ENCODE assay signal across 8 cellular contexts in the genomic region with DNA sequence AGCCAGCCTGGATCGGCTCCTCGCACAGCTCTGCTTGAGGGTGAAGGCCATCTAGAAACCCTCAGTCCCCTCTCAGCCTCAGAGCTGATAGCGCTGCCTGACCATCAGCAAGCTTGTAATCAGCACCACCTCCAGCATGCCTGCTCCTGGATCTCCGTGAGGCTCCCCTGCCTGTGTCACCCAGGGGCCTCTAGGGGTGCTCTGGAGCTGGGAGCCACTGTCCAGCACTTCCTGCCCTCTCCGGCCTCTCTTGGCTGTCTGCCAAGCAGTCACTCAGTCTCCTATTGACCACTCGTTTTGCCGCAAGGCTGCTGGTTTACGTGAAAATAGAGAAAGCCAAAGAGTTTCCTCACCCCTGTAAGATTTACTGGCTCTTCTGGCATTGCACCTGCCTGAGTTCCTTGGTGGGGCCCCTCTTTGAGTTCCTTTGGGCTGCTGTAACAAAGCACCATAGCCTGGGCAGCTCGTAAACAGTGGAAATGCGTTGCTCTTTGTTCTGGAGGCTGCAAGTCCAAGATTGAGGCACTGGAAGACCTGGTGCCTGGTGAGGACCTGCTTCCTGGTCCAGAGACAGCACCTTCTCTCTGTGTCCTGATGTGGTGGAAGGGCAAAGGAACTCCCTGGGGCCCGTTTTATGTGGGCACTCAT. TPM values are rescaled to one million over a fixed set of nuclear protein-coding genes. Genes with fewer than 3 reads are reported as not detected.
DNase-seq lines count a peak whose midpoint lies in the region; ATAC-seq, FAIRE-seq and TF ChIP-seq lines count a peak whose summit lies in the region.

No MANE protein-coding gene starts in this region.

- CTCF ChIA-PET in HepG2 (lab: Yijun Ruan, JAX; ENCODE audit: low intra/inter-chr PET ratio, low total read pairs): interaction anchor here (0.9 to 1.6 kb wide), 5 partner anchors 18 to 91 kb away, joined by 3 to 7 read pairs (median 4); a partner anchor contains a TSS

- H3K27ac ChIP-seq in HepG2 (ENCODE audit: extremely low read length, insufficient read depth, low read length) (peak overlapping the region; percentile 91), tibial nerve (peak overlapping the region in 2 of 4 donors; percentile 54 to 69)

- 0 out of 2 replicates have a peak, but pooled peaks cover 7% of the 10 kb centered on the region for H4K20me1 ChIP-seq in HepG2 (ENCODE audit: insufficient read depth, low read length)

- peak overlapping the region; percentile 78 for H3K9ac ChIP-seq in HepG2 (ENCODE audit: insufficient read depth, low read depth, low read length)

- peak; percentile 95 for FAIRE-seq in HepG2 (lab: Jason Lieb, UNC)

- POLR2A ChIA-PET in HepG2 (lab: Yijun Ruan, JAX): interaction anchor here (0.8 to 9.7 kb wide), 14 partner anchors 8 to 270 kb away, joined by 3 to 147 read pairs (median 4); a partner anchor contains a TSS

- intact Hi-C loops in HepG2 (cut with micrococcal nuclease; ENCODE audit: unreplicated experiment): loop anchor here (1.0 to 10.0 kb wide), 2 partner anchors 18 to 230 kb away; a partner anchor contains a TSS

- ATAC-seq in activated T-cell treated with anti-CD3 and anti-CD28 coated beads, Interleukin-2, amount 50 U/mL, for 4 hours: no peak
- ATAC-seq in HepG2 (peak; percentile 90), HG03039 (IDR thresholded peaks at IDR 0.05; ENCODE audit: unreplicated experiment) (no peak)

- H3K36me3 ChIP-seq in HepG2 (replicated peaks in 1 of 2; ENCODE audit: control insufficient read depth in 1 of 2, insufficient read depth in 2 of 2, low read length in 2 of 2) (no peaks in the 10 kb centered on the region), tibial nerve (peaks cover 0 to 35% (median 0%) of the 10 kb centered on the region in 3 donors)

- TF ChIP-seq EP300 in HepG2 (IDR thresholded peaks at IDR 0.05; ENCODE audit: low read depth in 2 of 2, low read length in 2 of 2): peak; percentile 51 to 69; a peak in 2 of 4 replicates
- peak; percentile 29; the same call in 1 of the 2 replicates for TF ChIP-seq EP300 in HepG2 (CRISPR knock-in tag; IDR thresholded peaks at IDR 0.05; ENCODE audit: borderline replicate concordance)
- TF ChIP-seq EP300 in tibial nerve (IDR thresholded peaks at IDR 0.05): peak in 1 of 2 donors; percentile 36

- peak; percentile 97 for TF ChIP-seq CTCF in HepG2 (CRISPR knock-in tag; IDR thresholded peaks at IDR 0.05)
- TF ChIP-seq CTCF in tibial nerve (IDR thresholded peaks at IDR 0.05): peak; percentile 55 to 79 (median 72)

- H3K4me3 ChIP-seq in HepG2 (replicated peaks in 1 of 3; ENCODE audit: insufficient read depth in 1 of 3, low read depth in 2 of 3, low read length in 3 of 3) (peak overlapping the region; percentile 66 to 74 (median 68)), tibial nerve (no peak overlapping the region)

- TF ChIP-seq POLR2A in HepG2 (IDR thresholded peaks at IDR 0.05; ENCODE audit: insufficient read depth in 1 of 2, low read depth in 2 of 2, low read length in 2 of 2) (peak in 1 of 2 experiments; percentile 55; a peak in 1 of 4 replicates), tibial nerve (IDR thresholded peaks at IDR 0.05) (no peak)

- H3K4me2 ChIP-seq in HepG2 (ENCODE audit: low read depth, low read length): peak overlapping the region; percentile 91

- in situ Hi-C loops in HepG2 (cut with HindIII; ENCODE audit: extremely low pct_ligation_motif_present, low pct_unique_long_range_greater_than_20kb): no loop called here

- H3K9me3 Mint-ChIP-seq in activated T-cell treated with anti-CD3 and anti-CD28 coated beads, Interleukin-2, amount 50 U/mL, for 4 hours: no peaks in the 10 kb centered on the region

- 2% methylated on average over 9 of the region's 11 CpGs for WGBS in HepG2 (ENCODE audit: low lambda C conversion rate)
- WGBS in tibial nerve, 2 donors: 32 to 34% methylated on average over 9 to 11 of the region's 11 CpGs

- H3K9me3 ChIP-seq in HepG2 (ENCODE audit: low read length) (no peaks in the 10 kb centered on the region), tibial nerve (no peaks in the 10 kb centered on the region)

- TSS peak; percentile 95 for BruUV-seq in HepG2 (replicated peaks; lab: Mats Ljungman, UMichigan)

- no peak overlapping the region for H3K4me3 Mint-ChIP-seq in activated T-cell treated with anti-CD3 and anti-CD28 coated beads, Interleukin-2, amount 50 U/mL, for 4 hours

- H3K4me1 ChIP-seq in HepG2 (ENCODE audit: insufficient read depth, low read length) (peaks cover 70% of the 10 kb centered on the region), tibial nerve (peaks cover 0 to 14% (median 3%) of the 10 kb centered on the region in 4 donors)

- no peaks in the 10 kb centered on the region for H3K4me1 Mint-ChIP-seq in activated T-cell treated with anti-CD3 and anti-CD28 coated beads, Interleukin-2, amount 50 U/mL, for 4 hours (ENCODE audit: low read depth)

- DNase-seq in activated T-cell treated with anti-CD3 and anti-CD28 coated beads, Interleukin-2, amount 50 U/mL, for 1 hour: peak; percentile 21
- no peak for DNase-seq in activated T-cell treated with anti-CD3 and anti-CD28 coated beads, Interleukin-2, amount 50 U/mL, for 4 hours
- DNase-seq in NOMO-1 treated with dmso at 0.1 percent for 144 hours (lab: John Stamatoyannopoulos, UW; ENCODE audit: unreplicated experiment) (peak; percentile 50), dermis blood vessel endothelial cell (peak; percentile 91), HepG2 (ENCODE audit: low spot score) (peak; percentile 96), tibial nerve (ENCODE audit: low spot score in 2 of 2) (peak; percentile 42 to 74)
- no peak for DNase-seq in stimulated activated CD4-positive, alpha-beta T cell treated with anti-CD3 and anti-CD28 coated beads, Interleukin-4, amount 100 ng/mL, for 4 hours

- no peaks in the 10 kb centered on the region for H3K27me3 Mint-ChIP-seq in activated T-cell treated with anti-CD3 and anti-CD28 coated beads, Interleukin-2, amount 50 U/mL, for 4 hours (ENCODE audit: low read depth)

- TF ChIP-seq RAD21 in HepG2 (CRISPR knock-in tag; IDR thresholded peaks at IDR 0.05): peak; percentile 88

- H3K27me3 ChIP-seq in HepG2 (ENCODE audit: control insufficient read depth in 1 of 2, insufficient read depth in 2 of 2, low read length in 2 of 2) (no peaks in the 10 kb centered on the region), tibial nerve (no peaks in the 10 kb centered on the region)

- peaks cover 2% of the 10 kb centered on the region for H3K36me3 Mint-ChIP-seq in activated T-cell treated with anti-CD3 and anti-CD28 coated beads, Interleukin-2, amount 50 U/mL, for 4 hours (ENCODE audit: insufficient read depth)

- peaks cover 41% of the 10 kb centered on the region for H3K79me2 ChIP-seq in HepG2 (ENCODE audit: insufficient read depth, low read length)

- peak overlapping the region; percentile 20 for H2AFZ ChIP-seq in HepG2 (ENCODE audit: low read length)

RNA-seq across cellular contexts. Expression of a gene that starts 17.9 kb away (rescaled TPM):
- total RNA-seq in activated T-cell treated with anti-CD3 and anti-CD28 coated beads, Interleukin-2, amount 50 U/mL, for 4 hours: 10 to 100 TPM; 38.2 to 43.4 (median 41.1) TPM
- 31.0 and 40.8 TPM in 2 replicates for total RNA-seq in dermis blood vessel endothelial cell
- 16.5 and 32.4 TPM in 2 replicates for total RNA-seq in HepG2 (2016; rRNA removed; fragmentation: Illumina TruSeq; extraction: Trizol)
- 18.3 and 20.3 TPM in 2 replicates for total RNA-seq in HepG2 (2016; cell fraction: cytosol; rRNA removed; fragmentation: Illumina TruSeq; extraction: Trizol; ENCODE audit: low read depth)
- total RNA-seq in HepG2 (2016; cell fraction: insoluble cytoplasmic fraction; rRNA removed; fragmentation: Illumina TruSeq; extraction: Trizol): 16.1 and 35.0 TPM in 2 replicates
- 28.2 and 28.4 TPM in 2 replicates for total RNA-seq in HepG2 (2016; cell fraction: membrane; rRNA removed; fragmentation: Illumina TruSeq; extraction: Trizol)
- total RNA-seq in HepG2 (2016; cell fraction: nucleus; rRNA removed; fragmentation: Illumina TruSeq; extraction: Trizol): 26.3 and 36.2 TPM in 2 replicates
- polyA plus RNA-seq in HepG2 (2011; rRNA removed): 27.6 and 40.7 TPM in 2 replicates
- 15.8 and 24.7 TPM in 2 replicates for polyA plus RNA-seq in HepG2 (2011; cell fraction: cytosol; rRNA removed)
- 157 and 173 TPM in 2 replicates for polyA plus RNA-seq in HepG2 (2011; cell fraction: nucleus; rRNA removed)
- polyA plus RNA-seq in HepG2 (2012): 24.4 and 27.6 TPM in 2 replicates
- 9.1 and 9.4 TPM in 2 replicates for polyA plus RNA-seq in HepG2 (2016; cell fraction: cytosol; fragmentation: Illumina TruSeq; extraction: Trizol; ENCODE audit: low read depth)
- polyA plus RNA-seq in HepG2 (2016; cell fraction: insoluble cytoplasmic fraction; fragmentation: Illumina TruSeq; extraction: Trizol; ENCODE audit: low read depth): 17.4 and 18.2 TPM in 2 replicates
- polyA plus RNA-seq in HepG2 (2016; cell fraction: membrane; fragmentation: Illumina TruSeq; extraction: Trizol; ENCODE audit: low read depth): 15.5 and 17.2 TPM in 2 replicates
- 59.4 and 61.4 TPM in 2 replicates for polyA plus RNA-seq in HepG2 (2016; cell fraction: nucleus; fragmentation: Illumina TruSeq; extraction: Trizol; ENCODE audit: insufficient read depth, low read depth)
- 11.2 and 33.8 TPM in 2 replicates for polyA minus RNA-seq in HepG2 (2011; rRNA and poly(A)+ RNA removed; ENCODE audit: low replicate concordance)
- polyA minus RNA-seq in HepG2 (2011; cell fraction: cytosol; rRNA and poly(A)+ RNA removed): 10.8 TPM in 2 replicates
- polyA minus RNA-seq in HepG2 (2011; cell fraction: nucleus; rRNA and poly(A)+ RNA removed): 50.0 and 57.6 TPM in 2 replicates
- total RNA-seq in tibial nerve: 10 to 100 TPM; 28.0 to 66.3 (median 54.8) TPM

RNA-seq across cellular contexts. Expression of a gene that starts 20.9 kb away (rescaled TPM):
- 1 to 10 TPM; 3.0 to 3.5 (median 3.3) TPM for total RNA-seq in activated T-cell treated with anti-CD3 and anti-CD28 coated beads, Interleukin-2, amount 50 U/mL, for 4 hours
- 0.33 and 0.85 TPM in 2 replicates for total RNA-seq in dermis blood vessel endothelial cell
- total RNA-seq in HepG2 (2016; rRNA removed; fragmentation: Illumina TruSeq; extraction: Trizol): 21.6 and 27.1 TPM in 2 replicates
- 10.2 and 10.8 TPM in 2 replicates for total RNA-seq in HepG2 (2016; cell fraction: cytosol; rRNA removed; fragmentation: Illumina TruSeq; extraction: Trizol; ENCODE audit: low read depth)
- 21.3 and 26.9 TPM in 2 replicates for total RNA-seq in HepG2 (2016; cell fraction: insoluble cytoplasmic fraction; rRNA removed; fragmentation: Illumina TruSeq; extraction: Trizol)
- 25.5 and 33.7 TPM in 2 replicates for total RNA-seq in HepG2 (2016; cell fraction: membrane; rRNA removed; fragmentation: Illumina TruSeq; extraction: Trizol)
- 19.4 and 20.1 TPM in 2 replicates for total RNA-seq in HepG2 (2016; cell fraction: nucleus; rRNA removed; fragmentation: Illumina TruSeq; extraction: Trizol)
- polyA plus RNA-seq in HepG2 (2011; rRNA removed): 44.2 and 60.8 TPM in 2 replicates
- polyA plus RNA-seq in HepG2 (2011; cell fraction: cytosol; rRNA removed): 37.9 and 80.2 TPM in 2 replicates
- 150 and 165 TPM in 2 replicates for polyA plus RNA-seq in HepG2 (2011; cell fraction: nucleus; rRNA removed)
- polyA plus RNA-seq in HepG2 (2012): 34.0 and 39.9 TPM in 2 replicates
- 6.5 and 7.6 TPM in 2 replicates for polyA plus RNA-seq in HepG2 (2016; cell fraction: cytosol; fragmentation: Illumina TruSeq; extraction: Trizol; ENCODE audit: low read depth)
- 14.4 and 15.8 TPM in 2 replicates for polyA plus RNA-seq in HepG2 (2016; cell fraction: insoluble cytoplasmic fraction; fragmentation: Illumina TruSeq; extraction: Trizol; ENCODE audit: low read depth)
- 17.8 and 17.9 TPM in 2 replicates for polyA plus RNA-seq in HepG2 (2016; cell fraction: membrane; fragmentation: Illumina TruSeq; extraction: Trizol; ENCODE audit: low read depth)
- 29.6 and 37.8 TPM in 2 replicates for polyA plus RNA-seq in HepG2 (2016; cell fraction: nucleus; fragmentation: Illumina TruSeq; extraction: Trizol; ENCODE audit: insufficient read depth, low read depth)
- 0.14 and 219 TPM in 2 replicates for polyA minus RNA-seq in HepG2 (2011; rRNA and poly(A)+ RNA removed; ENCODE audit: low replicate concordance)
- polyA minus RNA-seq in HepG2 (2011; cell fraction: cytosol; rRNA and poly(A)+ RNA removed): 44.3 and 46.7 TPM in 2 replicates
- 30.9 and 33.3 TPM in 2 replicates for polyA minus RNA-seq in HepG2 (2011; cell fraction: nucleus; rRNA and poly(A)+ RNA removed)
- 1 to 10 TPM in 3 of 4 donors, under 1 TPM in 1; 0.90 to 8.2 (median 2.0) TPM for total RNA-seq in tibial nerve

RNA-seq across cellular contexts. Expression of a gene that starts 36.1 kb away (rescaled TPM):
- 10 to 100 TPM; 40.9 to 46.0 (median 42.9) TPM for total RNA-seq in activated T-cell treated with anti-CD3 and anti-CD28 coated beads, Interleukin-2, amount 50 U/mL, for 4 hours
- 42.5 and 117 TPM in 2 replicates for total RNA-seq in dermis blood vessel endothelial cell
- total RNA-seq in HepG2 (2016; rRNA removed; fragmentation: Illumina TruSeq; extraction: Trizol): 13.0 and 27.6 TPM in 2 replicates
- 21.9 and 24.8 TPM in 2 replicates for total RNA-seq in HepG2 (2016; cell fraction: cytosol; rRNA removed; fragmentation: Illumina TruSeq; extraction: Trizol; ENCODE audit: low read depth)
- 12.9 and 23.2 TPM in 2 replicates for total RNA-seq in HepG2 (2016; cell fraction: insoluble cytoplasmic fraction; rRNA removed; fragmentation: Illumina TruSeq; extraction: Trizol)
- total RNA-seq in HepG2 (2016; cell fraction: membrane; rRNA removed; fragmentation: Illumina TruSeq; extraction: Trizol): 50.1 and 53.8 TPM in 2 replicates
- total RNA-seq in HepG2 (2016; cell fraction: nucleus; rRNA removed; fragmentation: Illumina TruSeq; extraction: Trizol): 17.5 and 21.9 TPM in 2 replicates
- polyA plus RNA-seq in HepG2 (2011; rRNA removed): 18.0 and 28.8 TPM in 2 replicates
- 20.3 and 26.3 TPM in 2 replicates for polyA plus RNA-seq in HepG2 (2011; cell fraction: cytosol; rRNA removed)
- 94.3 and 114 TPM in 2 replicates for polyA plus RNA-seq in HepG2 (2011; cell fraction: nucleus; rRNA removed)
- polyA plus RNA-seq in HepG2 (2012): 37.2 and 56.3 TPM in 2 replicates
- polyA plus RNA-seq in HepG2 (2016; cell fraction: cytosol; fragmentation: Illumina TruSeq; extraction: Trizol; ENCODE audit: low read depth): 43.4 and 46.1 TPM in 2 replicates
- polyA plus RNA-seq in HepG2 (2016; cell fraction: insoluble cytoplasmic fraction; fragmentation: Illumina TruSeq; extraction: Trizol; ENCODE audit: low read depth): 40.1 and 49.6 TPM in 2 replicates
- 85.0 and 102 TPM in 2 replicates for polyA plus RNA-seq in HepG2 (2016; cell fraction: membrane; fragmentation: Illumina TruSeq; extraction: Trizol; ENCODE audit: low read depth)
- 57.9 and 59.3 TPM in 2 replicates for polyA plus RNA-seq in HepG2 (2016; cell fraction: nucleus; fragmentation: Illumina TruSeq; extraction: Trizol; ENCODE audit: insufficient read depth, low read depth)
- polyA minus RNA-seq in HepG2 (2011; rRNA and poly(A)+ RNA removed; ENCODE audit: low replicate concordance): 15.3 and 64.5 TPM in 2 replicates
- polyA minus RNA-seq in HepG2 (2011; cell fraction: cytosol; rRNA and poly(A)+ RNA removed): 55.0 and 57.6 TPM in 2 replicates
- polyA minus RNA-seq in HepG2 (2011; cell fraction: nucleus; rRNA and poly(A)+ RNA removed): 18.6 and 21.0 TPM in 2 replicates
- 10 to 100 TPM; 55.3 to 90.6 (median 64.0) TPM for total RNA-seq in tibial nerve

RNA-seq across cellular contexts. Expression of a gene that starts 44.3 kb away (rescaled TPM):
- 1 to 10 TPM; 5.7 to 6.1 (median 5.9) TPM for total RNA-seq in activated T-cell treated with anti-CD3 and anti-CD28 coated beads, Interleukin-2, amount 50 U/mL, for 4 hours
- total RNA-seq in dermis blood vessel endothelial cell: 1.9 and 2.4 TPM in 2 replicates
- 2.5 and 5.2 TPM in 2 replicates for total RNA-seq in HepG2 (2016; rRNA removed; fragmentation: Illumina TruSeq; extraction: Trizol)
- 4.5 and 4.9 TPM in 2 replicates for total RNA-seq in HepG2 (2016; cell fraction: cytosol; rRNA removed; fragmentation: Illumina TruSeq; extraction: Trizol; ENCODE audit: low read depth)
- total RNA-seq in HepG2 (2016; cell fraction: insoluble cytoplasmic fraction; rRNA removed; fragmentation: Illumina TruSeq; extraction: Trizol): 2.9 and 5.6 TPM in 2 replicates
- total RNA-seq in HepG2 (2016; cell fraction: membrane; rRNA removed; fragmentation: Illumina TruSeq; extraction: Trizol): 6.2 and 6.3 TPM in 2 replicates
- total RNA-seq in HepG2 (2016; cell fraction: nucleus; rRNA removed; fragmentation: Illumina TruSeq; extraction: Trizol): 7.1 TPM in 2 replicates
- polyA plus RNA-seq in HepG2 (2011; rRNA removed): 6.7 and 8.6 TPM in 2 replicates
- polyA plus RNA-seq in HepG2 (2011; cell fraction: cytosol; rRNA removed): 3.4 and 4.1 TPM in 2 replicates
- polyA plus RNA-seq in HepG2 (2011; cell fraction: nucleus; rRNA removed): 6.6 and 6.7 TPM in 2 replicates
- polyA plus RNA-seq in HepG2 (2012): 5.4 and 6.8 TPM in 2 replicates
- 4.9 and 6.2 TPM in 2 replicates for polyA plus RNA-seq in HepG2 (2016; cell fraction: cytosol; fragmentation: Illumina TruSeq; extraction: Trizol; ENCODE audit: low read depth)
- polyA plus RNA-seq in HepG2 (2016; cell fraction: insoluble cytoplasmic fraction; fragmentation: Illumina TruSeq; extraction: Trizol; ENCODE audit: low read depth): 3.9 and 4.1 TPM in 2 replicates
- 5.5 and 7.1 TPM in 2 replicates for polyA plus RNA-seq in HepG2 (2016; cell fraction: membrane; fragmentation: Illumina TruSeq; extraction: Trizol; ENCODE audit: low read depth)
- polyA plus RNA-seq in HepG2 (2016; cell fraction: nucleus; fragmentation: Illumina TruSeq; extraction: Trizol; ENCODE audit: insufficient read depth, low read depth): 11.1 and 15.5 TPM in 2 replicates
- 2.8 and 4.2 TPM in 2 replicates for polyA minus RNA-seq in HepG2 (2011; rRNA and poly(A)+ RNA removed; ENCODE audit: low replicate concordance)
- 1.7 and 2.2 TPM in 2 replicates for polyA minus RNA-seq in HepG2 (2011; cell fraction: cytosol; rRNA and poly(A)+ RNA removed)
- 11.5 and 12.3 TPM in 2 replicates for polyA minus RNA-seq in HepG2 (2011; cell fraction: nucleus; rRNA and poly(A)+ RNA removed)
- 10 to 100 TPM in 1 of 4 donors, 1 to 10 TPM in 3; 4.5 to 16.1 (median 7.2) TPM for total RNA-seq in tibial nerve

RNA-seq across cellular contexts. Expression of a gene that starts 46.6 kb away (rescaled TPM):
- total RNA-seq in activated T-cell treated with anti-CD3 and anti-CD28 coated beads, Interleukin-2, amount 50 U/mL, for 4 hours: 10 to 100 TPM; 15.7 to 17.2 (median 15.8) TPM
- 6.3 and 6.8 TPM in 2 replicates for total RNA-seq in dermis blood vessel endothelial cell
- 7.3 and 11.7 TPM in 2 replicates for total RNA-seq in HepG2 (2016; rRNA removed; fragmentation: Illumina TruSeq; extraction: Trizol)
- total RNA-seq in HepG2 (2016; cell fraction: cytosol; rRNA removed; fragmentation: Illumina TruSeq; extraction: Trizol; ENCODE audit: low read depth): 9.7 and 12.6 TPM in 2 replicates
- total RNA-seq in HepG2 (2016; cell fraction: insoluble cytoplasmic fraction; rRNA removed; fragmentation: Illumina TruSeq; extraction: Trizol): 8.8 and 12.4 TPM in 2 replicates
- 10.6 and 11.9 TPM in 2 replicates for total RNA-seq in HepG2 (2016; cell fraction: membrane; rRNA removed; fragmentation: Illumina TruSeq; extraction: Trizol)
- total RNA-seq in HepG2 (2016; cell fraction: nucleus; rRNA removed; fragmentation: Illumina TruSeq; extraction: Trizol): 23.2 and 30.1 TPM in 2 replicates
- 18.8 and 20.5 TPM in 2 replicates for polyA plus RNA-seq in HepG2 (2011; rRNA removed)
- polyA plus RNA-seq in HepG2 (2011; cell fraction: cytosol; rRNA removed): 11.7 and 12.1 TPM in 2 replicates
- 55.1 and 66.4 TPM in 2 replicates for polyA plus RNA-seq in HepG2 (2011; cell fraction: nucleus; rRNA removed)
- 8.0 and 8.9 TPM in 2 replicates for polyA plus RNA-seq in HepG2 (2012)
- polyA plus RNA-seq in HepG2 (2016; cell fraction: cytosol; fragmentation: Illumina TruSeq; extraction: Trizol; ENCODE audit: low read depth): 2.6 and 3.4 TPM in 2 replicates
- 7.8 and 8.8 TPM in 2 replicates for polyA plus RNA-seq in HepG2 (2016; cell fraction: insoluble cytoplasmic fraction; fragmentation: Illumina TruSeq; extraction: Trizol; ENCODE audit: low read depth)
- 4.9 and 6.3 TPM in 2 replicates for polyA plus RNA-seq in HepG2 (2016; cell fraction: membrane; fragmentation: Illumina TruSeq; extraction: Trizol; ENCODE audit: low read depth)
- polyA plus RNA-seq in HepG2 (2016; cell fraction: nucleus; fragmentation: Illumina TruSeq; extraction: Trizol; ENCODE audit: insufficient read depth, low read depth): 30.4 and 35.4 TPM in 2 replicates
- polyA minus RNA-seq in HepG2 (2011; rRNA and poly(A)+ RNA removed; ENCODE audit: low replicate concordance): 41.3 and 43.1 TPM in 2 replicates
- polyA minus RNA-seq in HepG2 (2011; cell fraction: cytosol; rRNA and poly(A)+ RNA removed): 6.0 and 6.9 TPM in 2 replicates
- 52.8 and 56.1 TPM in 2 replicates for polyA minus RNA-seq in HepG2 (2011; cell fraction: nucleus; rRNA and poly(A)+ RNA removed)
- 10 to 100 TPM; 14.2 to 24.0 (median 21.4) TPM for total RNA-seq in tibial nerve

Comparison
In these comparisons a context has a peak if more than half of its experiments do, and no peak if none do; other contexts are left out.
1. DNase-seq: peak in activated T-cell treated with anti-CD3 and anti-CD28 coated beads, Interleukin-2, amount 50 U/mL, for 1 hour (single experiment), NOMO-1 treated with dmso at 0.1 percent for 144 hours (single experiment), dermis blood vessel endothelial cell (single experiment), HepG2 (single experiment) and tibial nerve (2 of 2); none in activated T-cell treated with anti-CD3 and anti-CD28 coated beads, Interleukin-2, amount 50 U/mL, for 4 hours (single experiment) and stimulated activated CD4-positive, alpha-beta T cell treated with anti-CD3 and anti-CD28 coated beads, Interleukin-4, amount 100 ng/mL, for 4 hours (0 of 2).
2. H3K4me3 ChIP-seq: peak in HepG2 (3 of 3); none in tibial nerve (0 of 4).